1 cellular context compared by ENCODE assay signal in genomic region chr4:188534917-188535316, GRCh38.
TF ChIP-seq lines count a peak whose summit lies in the region.

No MANE protein-coding gene starts in this region.

TF ChIP-seq in HepG2, 621 proteins besides CTCF, POLR2A, EP300 and RAD21 (continued from another document and continues in another):
- TF ChIP-seq, protein P1, sequence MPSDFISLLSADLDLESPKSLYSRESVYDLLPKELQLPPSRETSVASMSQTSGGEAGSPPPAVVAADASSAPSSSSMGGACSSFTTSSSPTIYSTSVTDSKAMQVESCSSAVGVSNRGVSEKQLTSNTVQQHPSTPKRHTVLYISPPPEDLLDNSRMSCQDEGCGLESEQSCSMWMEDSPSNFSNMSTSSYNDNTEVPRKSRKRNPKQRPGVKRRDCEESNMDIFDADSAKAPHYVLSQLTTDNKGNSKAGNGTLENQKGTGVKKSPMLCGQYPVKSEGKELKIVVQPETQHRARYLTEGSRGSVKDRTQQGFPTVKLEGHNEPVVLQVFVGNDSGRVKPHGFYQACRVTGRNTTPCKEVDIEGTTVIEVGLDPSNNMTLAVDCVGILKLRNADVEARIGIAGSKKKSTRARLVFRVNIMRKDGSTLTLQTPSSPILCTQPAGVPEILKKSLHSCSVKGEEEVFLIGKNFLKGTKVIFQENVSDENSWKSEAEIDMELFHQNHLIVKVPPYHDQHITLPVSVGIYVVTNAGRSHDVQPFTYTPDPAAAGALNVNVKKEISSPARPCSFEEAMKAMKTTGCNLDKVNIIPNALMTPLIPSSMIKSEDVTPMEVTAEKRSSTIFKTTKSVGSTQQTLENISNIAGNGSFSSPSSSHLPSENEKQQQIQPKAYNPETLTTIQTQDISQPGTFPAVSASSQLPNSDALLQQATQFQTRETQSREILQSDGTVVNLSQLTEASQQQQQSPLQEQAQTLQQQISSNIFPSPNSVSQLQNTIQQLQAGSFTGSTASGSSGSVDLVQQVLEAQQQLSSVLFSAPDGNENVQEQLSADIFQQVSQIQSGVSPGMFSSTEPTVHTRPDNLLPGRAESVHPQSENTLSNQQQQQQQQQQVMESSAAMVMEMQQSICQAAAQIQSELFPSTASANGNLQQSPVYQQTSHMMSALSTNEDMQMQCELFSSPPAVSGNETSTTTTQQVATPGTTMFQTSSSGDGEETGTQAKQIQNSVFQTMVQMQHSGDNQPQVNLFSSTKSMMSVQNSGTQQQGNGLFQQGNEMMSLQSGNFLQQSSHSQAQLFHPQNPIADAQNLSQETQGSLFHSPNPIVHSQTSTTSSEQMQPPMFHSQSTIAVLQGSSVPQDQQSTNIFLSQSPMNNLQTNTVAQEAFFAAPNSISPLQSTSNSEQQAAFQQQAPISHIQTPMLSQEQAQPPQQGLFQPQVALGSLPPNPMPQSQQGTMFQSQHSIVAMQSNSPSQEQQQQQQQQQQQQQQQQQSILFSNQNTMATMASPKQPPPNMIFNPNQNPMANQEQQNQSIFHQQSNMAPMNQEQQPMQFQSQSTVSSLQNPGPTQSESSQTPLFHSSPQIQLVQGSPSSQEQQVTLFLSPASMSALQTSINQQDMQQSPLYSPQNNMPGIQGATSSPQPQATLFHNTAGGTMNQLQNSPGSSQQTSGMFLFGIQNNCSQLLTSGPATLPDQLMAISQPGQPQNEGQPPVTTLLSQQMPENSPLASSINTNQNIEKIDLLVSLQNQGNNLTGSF (CRISPR knock-in tag; IDR thresholded peaks at IDR 0.05): no peak
- TF ChIP-seq ATM (IDR thresholded peaks at IDR 0.05; ENCODE audit: borderline replicate concordance) (no peak), ZNF577 (CRISPR knock-in tag; IDR thresholded peaks at IDR 0.05; ENCODE audit: borderline replicate concordance, low read depth) (no peak), SP4 (CRISPR knock-in tag; IDR thresholded peaks at IDR 0.05) (no peak), ZNF772 (CRISPR knock-in tag; IDR thresholded peaks at IDR 0.05) (no peak), ZNF142 (CRISPR knock-in tag; IDR thresholded peaks at IDR 0.05) (no peak), ZNF574 (CRISPR knock-in tag; IDR thresholded peaks at IDR 0.05) (no peak), PRPF4 (IDR thresholded peaks at IDR 0.05; ENCODE audit: low read depth, low read length, poor library complexity, severe bottlenecking) (no peak), DNMT1 (CRISPR knock-in tag; IDR thresholded peaks at IDR 0.05) (no peak), ARID5B (CRISPR knock-in tag; IDR thresholded peaks at IDR 0.05) (peak; percentile 91), NFE2 (CRISPR knock-in tag; IDR thresholded peaks at IDR 0.05) (no peak), ELF4 (CRISPR knock-in tag; IDR thresholded peaks at IDR 0.05; ENCODE audit: borderline replicate concordance) (no peak), ZBTB20 (CRISPR knock-in tag; IDR thresholded peaks at IDR 0.05; ENCODE audit: borderline replicate concordance, low read depth) (peak; percentile 60; the same call in 1 of the 2 replicates), SALL1 (CRISPR knock-in tag; IDR thresholded peaks at IDR 0.05) (peak; percentile 92), NFE2L2 (IDR thresholded peaks at IDR 0.05; ENCODE audit: low read length) (no peak), CCAR2 (optimal IDR thresholded peaks at IDR 0.05; ENCODE audit: low read depth, low read length) (no peak), RBFOX2 (IDR thresholded peaks at IDR 0.05; ENCODE audit: low read depth, low read length) (no peak), ZNF589 (CRISPR knock-in tag; conservative IDR thresholded peaks at IDR 0.05) (no peak), GTF2F1 (IDR thresholded peaks at IDR 0.05; ENCODE audit: low read length) (no peak), ZNF335 (CRISPR knock-in tag; IDR thresholded peaks at IDR 0.05) (no peak), MIER2 (CRISPR knock-in tag; IDR thresholded peaks at IDR 0.05) (0 out of 2 replicates have a peak, but pooled peaks have one; percentile 26), ZNF720 (CRISPR knock-in tag; IDR thresholded peaks at IDR 0.05) (no peak), SP140L (CRISPR knock-in tag; IDR thresholded peaks at IDR 0.05; ENCODE audit: borderline replicate concordance) (no peak), ZNF205 (CRISPR knock-in tag; IDR thresholded peaks at IDR 0.05) (no peak), SOX5 (CRISPR knock-in tag; IDR thresholded peaks at IDR 0.05; ENCODE audit: borderline replicate concordance) (peak; percentile 72; the same call in 1 of the 2 replicates), HOXA9 (CRISPR knock-in tag; IDR thresholded peaks at IDR 0.05; ENCODE audit: borderline replicate concordance) (no peak), ZKSCAN1 (IDR thresholded peaks at IDR 0.05; ENCODE audit: low read length) (no peak), MEIS1 (CRISPR knock-in tag; IDR thresholded peaks at IDR 0.05; ENCODE audit: borderline replicate concordance) (no peak), NR1H2 (CRISPR knock-in tag; IDR thresholded peaks at IDR 0.05; ENCODE audit: borderline replicate concordance, low read depth) (no peak), ZNF614 (CRISPR knock-in tag; IDR thresholded peaks at IDR 0.05; ENCODE audit: borderline replicate concordance) (no peak), ZNF652 (CRISPR knock-in tag; IDR thresholded peaks at IDR 0.05; ENCODE audit: borderline replicate concordance, low read depth) (peak; percentile 2; the same call in 1 of the 2 replicates), ZNF724P (CRISPR knock-in tag; IDR thresholded peaks at IDR 0.05; ENCODE audit: borderline replicate concordance) (no peak), NAIF1 (CRISPR knock-in tag; IDR thresholded peaks at IDR 0.05; ENCODE audit: borderline replicate concordance) (no peak), ZNF543 (CRISPR knock-in tag; IDR thresholded peaks at IDR 0.05) (no peak), ZNF616 (CRISPR knock-in tag; IDR thresholded peaks at IDR 0.05; ENCODE audit: low read depth) (no peak)
- TF ChIP-seq, protein P2, sequence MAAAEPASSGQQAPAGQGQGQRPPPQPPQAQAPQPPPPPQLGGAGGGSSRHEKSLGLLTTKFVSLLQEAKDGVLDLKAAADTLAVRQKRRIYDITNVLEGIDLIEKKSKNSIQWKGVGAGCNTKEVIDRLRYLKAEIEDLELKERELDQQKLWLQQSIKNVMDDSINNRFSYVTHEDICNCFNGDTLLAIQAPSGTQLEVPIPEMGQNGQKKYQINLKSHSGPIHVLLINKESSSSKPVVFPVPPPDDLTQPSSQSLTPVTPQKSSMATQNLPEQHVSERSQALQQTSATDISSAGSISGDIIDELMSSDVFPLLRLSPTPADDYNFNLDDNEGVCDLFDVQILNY (CRISPR knock-in tag; conservative IDR thresholded peaks at IDR 0.05): no peak
- TF ChIP-seq, protein P3, sequence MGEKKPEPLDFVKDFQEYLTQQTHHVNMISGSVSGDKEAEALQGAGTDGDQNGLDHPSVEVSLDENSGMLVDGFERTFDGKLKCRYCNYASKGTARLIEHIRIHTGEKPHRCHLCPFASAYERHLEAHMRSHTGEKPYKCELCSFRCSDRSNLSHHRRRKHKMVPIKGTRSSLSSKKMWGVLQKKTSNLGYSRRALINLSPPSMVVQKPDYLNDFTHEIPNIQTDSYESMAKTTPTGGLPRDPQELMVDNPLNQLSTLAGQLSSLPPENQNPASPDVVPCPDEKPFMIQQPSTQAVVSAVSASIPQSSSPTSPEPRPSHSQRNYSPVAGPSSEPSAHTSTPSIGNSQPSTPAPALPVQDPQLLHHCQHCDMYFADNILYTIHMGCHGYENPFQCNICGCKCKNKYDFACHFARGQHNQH (CRISPR knock-in tag; IDR thresholded peaks at IDR 0.05): no peak
- TF ChIP-seq, protein P4, sequence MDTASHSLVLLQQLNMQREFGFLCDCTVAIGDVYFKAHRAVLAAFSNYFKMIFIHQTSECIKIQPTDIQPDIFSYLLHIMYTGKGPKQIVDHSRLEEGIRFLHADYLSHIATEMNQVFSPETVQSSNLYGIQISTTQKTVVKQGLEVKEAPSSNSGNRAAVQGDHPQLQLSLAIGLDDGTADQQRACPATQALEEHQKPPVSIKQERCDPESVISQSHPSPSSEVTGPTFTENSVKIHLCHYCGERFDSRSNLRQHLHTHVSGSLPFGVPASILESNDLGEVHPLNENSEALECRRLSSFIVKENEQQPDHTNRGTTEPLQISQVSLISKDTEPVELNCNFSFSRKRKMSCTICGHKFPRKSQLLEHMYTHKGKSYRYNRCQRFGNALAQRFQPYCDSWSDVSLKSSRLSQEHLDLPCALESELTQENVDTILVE (CRISPR knock-in tag; IDR thresholded peaks at IDR 0.05): no peak
